ENCODE assay signal across 9 cellular contexts in genomic region chr14:28766505-28767238, GRCh38. TPM values are rescaled to one million over a fixed set of nuclear protein-coding genes. Genes with fewer than 3 reads are reported as not detected.
DNase-seq lines count a peak whose midpoint lies in the region; ATAC-seq, FAIRE-seq and TF ChIP-seq lines count a peak whose summit lies in the region.
"Had no signal": no experiment of that assay in that cellular context is flagged by ENCODE, and none has a peak within 500 bp of the region (broad histone marks: within the 10 kb centered on the region; RNA-seq: fewer than 3 reads in every experiment).

Gene FOXG1 (plus strand): TSS chr14:28766787. CDS start chr14:28767280, 493 bp downstream.

- no peak within 1 kb of the TSS for H2AFZ ChIP-seq in PC-9

- no peak within 1 kb of the TSS for H3K27ac ChIP-seq in small intestine (ENCODE audit: low read depth in 1 of 2, low read length in 1 of 2)
- no peak within 1 kb of the TSS for H3K27ac ChIP-seq in PC-9

- no peaks in the 10 kb centered on the region for H3K4me1 ChIP-seq in small intestine (ENCODE audit: control insufficient read depth in 2 of 2, insufficient read depth in 1 of 2, low read depth in 1 of 2, low read length in 1 of 2)
- H3K4me1 ChIP-seq in PC-9 (replicated peaks; ENCODE audit: insufficient read depth), result no peaks in the 10 kb centered on the region

- CTCF ChIA-PET in PC-9 (lab: Charles Lee), result no interaction called here

- peak; percentile 89 for DNase-seq in D341Med (ENCODE audit: low spot score)
- peak; percentile 58 for DNase-seq in SK-N-DZ (ENCODE audit: low spot score)
- peak; percentile 52 for DNase-seq in globus pallidus (ENCODE audit: low spot score)
- no peak for DNase-seq in small intestine
- no peak for DNase-seq in NCI-H1930 (lab: John Stamatoyannopoulos, UW)
- DNase-seq in PC-9, result no peak
- DNase-seq in cerebellum (ENCODE audit: low spot score), result no peak

- peaks cover 5 to 28% of the 10 kb centered on the region in 2 donors for H3K27me3 ChIP-seq in small intestine (ENCODE audit: control insufficient read depth in 2 of 2, insufficient read depth in 2 of 2, low read length in 2 of 2)
- H3K27me3 ChIP-seq in PC-9 (ENCODE audit: insufficient read depth, low read depth), result no peaks in the 10 kb centered on the region

- BruUV-seq in PC-9 (replicated peaks; lab: Mats Ljungman, UMichigan), result no TSS peak

- POLR2A ChIA-PET in PC-9 (lab: Charles Lee; ENCODE audit: unreplicated experiment), result no interaction called here

- H3K9me2 ChIP-seq in PC-9 (ENCODE audit: insufficient read depth), result no peaks in the 10 kb centered on the region

- ATAC-seq in HG02885 (IDR thresholded peaks at IDR 0.05; ENCODE audit: poor library complexity, unreplicated experiment), result peak; percentile 56

- peak within 1 kb of the TSS; percentile 41 to 46 for H3K4me3 ChIP-seq in small intestine (ENCODE audit: low read depth in 1 of 2, low read length in 2 of 2)
- H3K4me3 ChIP-seq in PC-9, result no peak within 1 kb of the TSS

- FAIRE-seq in small intestine (lab: Jason Lieb, UNC), result no peak

- H3K9me3 ChIP-seq in small intestine (ENCODE audit: control insufficient read depth, low read depth), result peaks cover 3% of the 10 kb centered on the region
- no peaks in the 10 kb centered on the region for H3K9me3 ChIP-seq in PC-9 (ENCODE audit: insufficient read depth, low read depth)

- TF ChIP-seq CTCF in PC-9 (conservative IDR thresholded peaks at IDR 0.05), result no peak

- 4 to 7% (median 4%) methylated on average over 62 to 80 of the region's 80 CpGs for WGBS in small intestine, 3 donors

- H3K79me2 ChIP-seq in PC-9 (ENCODE audit: low read depth), result no peaks in the 10 kb centered on the region

- no peak within 1 kb of the TSS for H3K4me2 ChIP-seq in PC-9

- H3K36me3 ChIP-seq in small intestine (ENCODE audit: control insufficient read depth in 2 of 2, insufficient read depth in 2 of 2, low read length in 2 of 2) (no peaks in the 10 kb centered on the region), PC-9 (ENCODE audit: low read depth) (no peaks in the 10 kb centered on the region)

- H4K20me1 ChIP-seq in PC-9 (ENCODE audit: insufficient read depth), result no peaks in the 10 kb centered on the region

- intact Hi-C loops in PC-9 (cut with micrococcal nuclease; ENCODE audit: unreplicated experiment), result no loop called here

- no peaks in the 10 kb centered on the region for H3F3A ChIP-seq in PC-9 (ENCODE audit: insufficient read depth, low read depth)

RNA-seq across cellular contexts. Expression of gene FOXG1, which starts in this region (rescaled TPM):
- not detected in 2 replicates for polyA plus RNA-seq in SK-N-DZ (2014; cell fraction: cytosol; rRNA removed)
- 0.07 and 0.14 TPM in 2 replicates for polyA plus RNA-seq in SK-N-DZ (2014; cell fraction: nucleus; rRNA removed)
- under 1 TPM in 1 of 3 donors, not detected in 2; 0.01 TPM for polyA plus RNA-seq in small intestine
- total RNA-seq in PC-9 (2021) (not detected in 2 replicates), cerebellum (0.09 TPM)
- total RNA-seq: glomerular endothelial cell had no signal

Comparison
In these comparisons a context has a peak if more than half of its experiments do, and no peak if none do; other contexts are left out.
1. DNase-seq: peak in D341Med (single experiment), SK-N-DZ (single experiment) and globus pallidus (single experiment); none in small intestine (single experiment), NCI-H1930 (0 of 2), PC-9 (0 of 2) and cerebellum (single experiment).